ENCODE assay signal across 29 cellular contexts in the genomic region with DNA sequence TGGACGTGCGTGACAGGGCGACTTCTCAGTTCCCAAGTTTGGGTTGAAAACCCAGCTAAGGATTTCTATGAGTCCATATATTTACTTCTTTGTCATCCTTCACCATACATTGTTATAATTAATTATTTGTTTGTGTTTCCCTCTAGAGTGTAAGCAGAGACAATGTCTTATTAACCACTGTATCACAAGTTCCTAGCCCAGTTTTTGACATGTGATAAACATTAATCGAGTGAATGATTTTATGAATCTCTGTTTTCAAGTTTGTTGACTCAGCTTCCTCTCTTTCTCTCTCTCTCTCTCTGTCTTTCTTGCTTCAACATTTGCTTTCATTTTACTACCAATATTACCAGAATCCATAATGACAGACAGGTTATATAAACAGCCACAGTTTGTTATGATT.
DNase-seq lines count a peak whose midpoint lies in the region; ATAC-seq and TF ChIP-seq lines count a peak whose summit lies in the region.
"Had no signal": no experiment of that assay in that cellular context is flagged by ENCODE, and none has a peak within 500 bp of the region (broad histone marks: within the 10 kb centered on the region; RNA-seq: fewer than 3 reads in every experiment).

No MANE protein-coding gene starts in this region.

- H3K27ac ChIP-seq in breast epithelium = no peak overlapping the region
- H3K27ac ChIP-seq in esophagus (ENCODE audit: low read depth in 2 of 2, low read length in 1 of 2) = peak overlapping the region; percentile 78 to 85
- peak overlapping the region; percentile 74 to 82 for H3K27ac ChIP-seq in mucosa of rectum (ENCODE audit: low read depth in 2 of 2, low read length in 2 of 2)
- H3K27ac ChIP-seq: 22Rv1; ascending aorta; BLaER1 treated with 17β-estradiol and CSF1 and Interleukin-3, amounts not matched to agents 10 nM and 100 nM; gastrocnemius medialis; pancreas; thoracic aorta had no signal

- no peaks in the 10 kb centered on the region for H3K27me3 ChIP-seq in breast epithelium
- no peaks in the 10 kb centered on the region for H3K27me3 ChIP-seq in esophagus (ENCODE audit: control insufficient read depth in 1 of 2, insufficient read depth in 2 of 2, low read length in 2 of 2)
- H3K27me3 ChIP-seq in mucosa of rectum (ENCODE audit: control insufficient read depth in 2 of 2, insufficient read depth in 2 of 2, low read length in 2 of 2) = no peaks in the 10 kb centered on the region
- H3K27me3 ChIP-seq: ascending aorta; BLaER1 treated with 17β-estradiol and CSF1 and Interleukin-3, amounts not matched to agents 10 nM and 100 nM; gastrocnemius medialis; pancreas had no signal

- H3K4me1 Mint-ChIP-seq in MCF 10A (ENCODE audit: insufficient read depth, unreplicated experiment) = peaks cover 40% of the 10 kb centered on the region

- no peak for ATAC-seq in GM21786 (IDR thresholded peaks at IDR 0.05; ENCODE audit: unreplicated experiment)
- ATAC-seq: effector memory CD8-positive, alpha-beta T cell; gastrocnemius medialis; pancreas had no signal

- H3K27me3 Mint-ChIP-seq in MCF 10A (ENCODE audit: insufficient read depth, unreplicated experiment) = no peaks in the 10 kb centered on the region
- H3K27me3 Mint-ChIP-seq: effector memory CD8-positive, alpha-beta T cell; stimulated activated naive CD8-positive, alpha-beta T cell treated with anti-CD3 and anti-CD28 coated beads, Interleukin-15, Interleukin-2, amounts not matched to agents 100 ng/mL and 50 ng/mL, for 24 hours had no signal

- no peaks in the 10 kb centered on the region for H3K36me3 Mint-ChIP-seq in MCF 10A (ENCODE audit: insufficient read depth, unreplicated experiment)

- H3K9me3 ChIP-seq in breast epithelium (no peaks in the 10 kb centered on the region), esophagus (ENCODE audit: control insufficient read depth in 2 of 2, insufficient read depth in 1 of 2, low read depth in 1 of 2, low read length in 1 of 2) (no peaks in the 10 kb centered on the region), mucosa of rectum (ENCODE audit: control insufficient read depth in 2 of 2, low read length in 2 of 2) (no peaks in the 10 kb centered on the region)
- H3K9me3 ChIP-seq: ascending aorta; BLaER1 treated with 17β-estradiol and CSF1 and Interleukin-3, amounts not matched to agents 10 nM and 100 nM; gastrocnemius medialis; HAP-1; pancreas; SK-N-SH; thoracic aorta had no signal

- no peak for TF ChIP-seq POLR2A in breast epithelium (IDR thresholded peaks at IDR 0.05)

- BruUV-seq in MCF 10A (replicated peaks; lab: Mats Ljungman, UMichigan) = no TSS peak

- peak overlapping the region; percentile 65 for H3K27ac Mint-ChIP-seq in MCF 10A (ENCODE audit: low read depth, unreplicated experiment)
- H3K27ac Mint-ChIP-seq: effector memory CD8-positive, alpha-beta T cell; stimulated activated naive CD8-positive, alpha-beta T cell treated with anti-CD3 and anti-CD28 coated beads, Interleukin-15, Interleukin-2, amounts not matched to agents 100 ng/mL and 50 ng/mL, for 24 hours; T-helper 1 cell treated with Interleukin-12 subunit alpha and Interleukin-12 subunit beta and Interleukin-4 antibody, amounts not matched to agents 30 μg/mL and 1 μg/mL, for 36 hours had no signal

- H3K36me3 ChIP-seq in breast epithelium (no peaks in the 10 kb centered on the region), esophagus (ENCODE audit: control insufficient read depth in 2 of 2, insufficient read depth in 2 of 2, low read length in 1 of 2) (no peaks in the 10 kb centered on the region), mucosa of rectum (ENCODE audit: control insufficient read depth in 2 of 2, insufficient read depth in 2 of 2, low read length in 2 of 2) (no peaks in the 10 kb centered on the region)
- H3K36me3 ChIP-seq: ascending aorta; BLaER1 treated with 17β-estradiol and CSF1 and Interleukin-3, amounts not matched to agents 10 nM and 100 nM; gastrocnemius medialis; HAP-1; pancreas; thoracic aorta had no signal

- no peak overlapping the region for H3K9ac ChIP-seq in mucosa of rectum (ENCODE audit: low read depth in 1 of 2, low read length in 2 of 2)
- H3K9ac ChIP-seq: BLaER1 treated with 17β-estradiol and CSF1 and Interleukin-3, amounts not matched to agents 10 nM and 100 nM; SK-N-SH had no signal

- no peaks in the 10 kb centered on the region for H3K4me1 ChIP-seq in breast epithelium
- H3K4me1 ChIP-seq in esophagus (ENCODE audit: control insufficient read depth in 2 of 2, insufficient read depth in 2 of 2, low read length in 1 of 2) = no peaks in the 10 kb centered on the region
- peaks cover 5 to 8% of the 10 kb centered on the region in 2 donors for H3K4me1 ChIP-seq in mucosa of rectum (ENCODE audit: control insufficient read depth in 2 of 2, insufficient read depth in 2 of 2, low read length in 2 of 2)
- H3K4me1 ChIP-seq: ascending aorta; BLaER1 treated with 17β-estradiol and CSF1 and Interleukin-3, amounts not matched to agents 10 nM and 100 nM; gastrocnemius medialis; pancreas had no signal

- WGBS in esophagus, 2 donors = 64% methylated on average over 4 of the region's 4 CpGs

- H3K4me3 Mint-ChIP-seq in MCF 10A (ENCODE audit: unreplicated experiment) = no peak overlapping the region
- H3K4me3 Mint-ChIP-seq: effector memory CD8-positive, alpha-beta T cell; stimulated activated naive CD8-positive, alpha-beta T cell treated with anti-CD3 and anti-CD28 coated beads, Interleukin-15, Interleukin-2, amounts not matched to agents 100 ng/mL and 50 ng/mL, for 24 hours; T-helper 1 cell treated with Interleukin-12 subunit alpha and Interleukin-12 subunit beta and Interleukin-4 antibody, amounts not matched to agents 30 μg/mL and 1 μg/mL, for 36 hours had no signal

- H3K9me3 Mint-ChIP-seq in MCF 10A (ENCODE audit: unreplicated experiment) = no peaks in the 10 kb centered on the region

- no peak for TF ChIP-seq CTCF in MCF 10A (IDR thresholded peaks at IDR 0.05; ENCODE audit: unreplicated experiment)
- no peak for TF ChIP-seq CTCF in breast epithelium (IDR thresholded peaks at IDR 0.05)

- intact Hi-C loops in MCF 10A (cut with micrococcal nuclease) = no loop called here
- intact Hi-C loops in breast epithelium (cut with DNase I; ENCODE audit: low total_unique reads) = no loop called here

- DNase-seq in MCF 10A (ENCODE audit: unreplicated experiment) (no peak), breast epithelium (ENCODE audit: low spot score in 2 of 2) (no peak), NCI-H2227 treated with DMSO at 0.1 percent for 48 hours (lab: John Stamatoyannopoulos, UW) (no peak), SKM-1 treated with dmso at 0.1 percent for 144 hours (lab: John Stamatoyannopoulos, UW; ENCODE audit: unreplicated experiment) (no peak), NCI-H524 treated with DMSO at 0.1 percent for 48 hours (lab: John Stamatoyannopoulos, UW) (no peak)
- DNase-seq: activated CD4-positive, alpha-beta T cell treated with anti-CD3 and anti-CD28 coated beads, Interleukin-2, amount 50 U/mL, for 48 hours; activated CD4-positive, CD25-positive, alpha-beta regulatory T cell treated with anti-CD3 and anti-CD28 coated beads, Interleukin-2, amount 50 U/mL, for 72 hours; activated gamma-delta T cell treated with Interleukin-2 at 50 U/mL for 16 hours; activated T-cell treated with anti-CD3 and anti-CD28 coated beads, Interleukin-2, amount 50 U/mL, for 48 hours; central memory CD4-positive, alpha-beta T cell; effector memory CD8-positive, alpha-beta T cell; gastrocnemius medialis; Kasumi-1; NCI-H146; NCI-H774; pancreas; SK-N-SH; small intestine; stimulated activated CD4-positive, alpha-beta T cell treated with anti-CD3 and anti-CD28 coated beads, Interleukin-2, amount 100 ng/mL, for 24 hours had no signal

- H3K4me3 ChIP-seq in breast epithelium (no peak overlapping the region), esophagus (ENCODE audit: low read depth in 1 of 2, low read length in 2 of 2) (no peak overlapping the region), mucosa of rectum (ENCODE audit: low read length in 2 of 2) (no peak overlapping the region)
- H3K4me3 ChIP-seq: ascending aorta; BLaER1 treated with 17β-estradiol and CSF1 and Interleukin-3, amounts not matched to agents 10 nM and 100 nM; gastrocnemius medialis; HAP-1; pancreas; thoracic aorta had no signal

- POLR2A ChIA-PET in MCF 10A (lab: Yijun Ruan, JAX) = interaction anchor here (0.8 to 2.1 kb wide), 6 partner anchors 15 to 232 kb away, joined by 3 to 6 read pairs (median 3); no protein-coding TSS in a partner anchor

- CTCF ChIA-PET in MCF 10A (lab: Yijun Ruan, JAX) = interaction anchor here (0.5 to 1.2 kb wide), 3 partner anchors 88 to 545 kb away, joined by 3 to 4 read pairs (median 3); no protein-coding TSS in a partner anchor

Comparison
In these comparisons a context has a peak if more than half of its experiments do, and no peak if none do; other contexts are left out.
1. H3K27ac ChIP-seq: peak in esophagus (2 of 2) and mucosa of rectum (2 of 2); none in breast epithelium (0 of 2).